14 cellular contexts compared by ENCODE assay signal in genomic region chr1:8022395-8023286, GRCh38. TPM values are rescaled to one million over a fixed set of nuclear protein-coding genes. Genes with fewer than 3 reads are reported as not detected.
A peak's percentile ranks its signal among the peaks of the same experiment; 100 is the strongest.
DNase-seq lines count a peak whose midpoint lies in the region; ATAC-seq and TF ChIP-seq lines count a peak whose summit lies in the region.
"Had no signal": no experiment of that assay in that cellular context is flagged by ENCODE, and none has a peak within 500 bp of the region (broad histone marks: within the 10 kb centered on the region; RNA-seq: fewer than 3 reads in every experiment).

No MANE protein-coding gene starts in this region.

- peak overlapping the region; percentile 100 for H3K27ac Mint-ChIP-seq in Calu3 (ENCODE audit: unreplicated experiment)
- H3K27ac Mint-ChIP-seq: activated naive CD4-positive, alpha-beta T cell treated with anti-CD3 and anti-CD28 coated beads, Interleukin-2, amount 50 U/mL, for 24 hours; stimulated activated memory B cell treated with anti-CD40 and anti-IgM and Interleukin-4, amounts not matched to agents 10 μg/mL and 1 μg/mL and 100 μg/mL, for 72 hours had no signal

- H3K36me3 ChIP-seq in adipocyte (ENCODE audit: control insufficient read depth, insufficient read depth, low read length, severe bottlenecking) (peaks cover 16% of the 10 kb centered on the region), parathyroid adenoma (ENCODE audit: control insufficient read depth, insufficient read depth, low read length) (no peaks in the 10 kb centered on the region)

- H3K4me1 ChIP-seq in adipocyte (ENCODE audit: control insufficient read depth, insufficient read depth, low read length): peaks cover 72% of the 10 kb centered on the region
- peaks cover under 1% of the 10 kb centered on the region for H3K4me1 ChIP-seq in parathyroid adenoma

- no peaks in the 10 kb centered on the region for H3K27me3 ChIP-seq in adipocyte (replicated peaks; ENCODE audit: control insufficient read depth, insufficient read depth, low read length)
- no peaks in the 10 kb centered on the region for H3K27me3 ChIP-seq in parathyroid adenoma (ENCODE audit: control insufficient read depth, insufficient read depth, low read length)

- no peak for TF ChIP-seq CTCF in Calu3 (IDR thresholded peaks at IDR 0.05; ENCODE audit: unreplicated experiment)
- TF ChIP-seq CTCF in fibroblast of pulmonary artery (IDR thresholded peaks at IDR 0.05; ENCODE audit: low read length, missing control alignments): no peak
- TF ChIP-seq CTCF in parathyroid adenoma (IDR thresholded peaks at IDR 0.05): no peak

- intact Hi-C loops in Calu3 (cut with micrococcal nuclease; ENCODE audit: unreplicated experiment): no loop called here

- DNase-seq in Calu3 (no peak), adipocyte (ENCODE audit: low read depth) (peak; percentile 17), fibroblast of pulmonary artery (ENCODE audit: low read depth) (no peak), occipital lobe (lab: John Stamatoyannopoulos, UW) (no peak), NCI-H748 treated with DMSO at 0.1 percent for 48 hours (lab: John Stamatoyannopoulos, UW) (no peak)
- DNase-seq: activated CD4-positive, CD25-positive, alpha-beta regulatory T cell treated with anti-CD3 and anti-CD28 coated beads, Interleukin-2, amount 50 U/mL, for 72 hours; AML-193; NCI-H1930; stimulated activated CD4-positive, alpha-beta T cell treated with anti-CD3 and anti-CD28 coated beads, Interleukin-12 subunit alpha, Interleukin-12 subunit beta, amount 100 ng/mL, for 4 hours had no signal

- peak overlapping the region; percentile 97 for H3K4me3 ChIP-seq in adipocyte (ENCODE audit: low read length)
- H3K4me3 ChIP-seq in fibroblast of pulmonary artery (replicated peaks; ENCODE audit: low read depth, low read length): peak overlapping the region; percentile 89
- peak overlapping the region; percentile 17 for H3K4me3 ChIP-seq in parathyroid adenoma (ENCODE audit: low read depth, low read length)

- peak overlapping the region; percentile 82 for H3K27ac ChIP-seq in parathyroid adenoma

- H3K9me3 ChIP-seq in adipocyte (ENCODE audit: control insufficient read depth, low read length) (no peaks in the 10 kb centered on the region), parathyroid adenoma (ENCODE audit: control insufficient read depth, low read length) (no peaks in the 10 kb centered on the region)

- peaks cover 92% of the 10 kb centered on the region for H3K36me3 Mint-ChIP-seq in Calu3 (ENCODE audit: insufficient read depth, unreplicated experiment)
- H3K36me3 Mint-ChIP-seq: activated naive CD4-positive, alpha-beta T cell treated with anti-CD3 and anti-CD28 coated beads, Interleukin-2, amount 50 U/mL, for 24 hours; stimulated activated memory B cell treated with anti-CD40 and anti-IgM and Interleukin-4, amounts not matched to agents 10 μg/mL and 1 μg/mL and 100 μg/mL, for 72 hours had no signal

- no peak for ATAC-seq in GM19328 (IDR thresholded peaks at IDR 0.05; ENCODE audit: unreplicated experiment)
- no peak for ATAC-seq in HG03175 (IDR thresholded peaks at IDR 0.05; ENCODE audit: unreplicated experiment)
- ATAC-seq: stimulated activated memory B cell treated with anti-CD40 and anti-IgM and Interleukin-4, amounts not matched to agents 10 μg/mL and 1 μg/mL and 100 μg/mL, for 72 hours had no signal

- peak overlapping the region; percentile 97 for H3K4me3 Mint-ChIP-seq in Calu3 (ENCODE audit: low read depth, unreplicated experiment)
- H3K4me3 Mint-ChIP-seq: activated naive CD4-positive, alpha-beta T cell treated with anti-CD3 and anti-CD28 coated beads, Interleukin-2, amount 50 U/mL, for 24 hours; stimulated activated memory B cell treated with anti-CD40 and anti-IgM and Interleukin-4, amounts not matched to agents 10 μg/mL and 1 μg/mL and 100 μg/mL, for 72 hours had no signal

- peaks cover 41% of the 10 kb centered on the region for H3K4me1 Mint-ChIP-seq in Calu3 (ENCODE audit: low read depth, unreplicated experiment)

- H3K9ac ChIP-seq in adipocyte (ENCODE audit: low read length) (peak overlapping the region; percentile 92), parathyroid adenoma (no peak overlapping the region)

- H3K79me2 ChIP-seq in parathyroid adenoma: peaks cover 5% of the 10 kb centered on the region

- peak overlapping the region; percentile 42 for H3K4me2 ChIP-seq in parathyroid adenoma (ENCODE audit: low read length)

- no peaks in the 10 kb centered on the region for H3K9me3 Mint-ChIP-seq in Calu3 (ENCODE audit: low read depth, unreplicated experiment)
- H3K9me3 Mint-ChIP-seq: activated naive CD4-positive, alpha-beta T cell treated with anti-CD3 and anti-CD28 coated beads, Interleukin-2, amount 50 U/mL, for 24 hours; stimulated activated memory B cell treated with anti-CD40 and anti-IgM and Interleukin-4, amounts not matched to agents 10 μg/mL and 1 μg/mL and 100 μg/mL, for 72 hours had no signal

- H3K27me3 Mint-ChIP-seq in Calu3 (ENCODE audit: unreplicated experiment): no peaks in the 10 kb centered on the region

- no TSS peak for BruUV-seq in Calu3 (replicated peaks; lab: Mats Ljungman, UMichigan)

- CTCF ChIA-PET in Calu3 (lab: Charles Lee): no interaction called here

- H2AFZ ChIP-seq in parathyroid adenoma: no peak overlapping the region

RNA-seq across cellular contexts. Expression of gene ERRFI1, which starts 3.5 kb away (rescaled TPM):
- total RNA-seq in Calu3 (2022) (74.9 and 83.0 TPM in 2 replicates), occipital lobe (19.7 TPM)

Comparison
In these comparisons a context has a peak if more than half of its experiments do, and no peak if none do; other contexts are left out.
1. H3K4me3 ChIP-seq: peak in every context shown above with its lines; median percentile 97 in adipocyte; 89 in fibroblast of pulmonary artery; 17 in parathyroid adenoma.